ENCODE assay signal across 16 cellular contexts in the genomic region with DNA sequence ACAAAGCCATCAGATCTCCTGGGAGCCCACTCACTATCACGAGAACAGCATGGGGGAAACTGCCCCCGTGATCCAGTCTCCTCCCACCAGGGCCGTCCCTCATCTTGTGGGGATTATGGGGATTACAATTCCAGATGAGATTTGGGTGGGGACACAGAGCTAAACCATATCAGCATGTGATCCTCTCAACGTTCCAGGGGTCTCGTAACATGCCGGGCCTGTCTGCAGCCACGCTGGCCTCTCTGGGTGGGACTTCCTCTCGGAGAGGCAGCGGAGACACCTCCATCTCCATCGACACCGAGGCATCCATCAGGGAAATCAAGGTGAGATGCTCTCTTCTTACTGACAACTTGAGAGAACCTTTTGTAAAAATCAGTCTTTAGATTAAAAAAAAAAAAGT. TPM values are rescaled to one million over a fixed set of nuclear protein-coding genes. Genes with fewer than 3 reads are reported as not detected.
DNase-seq lines count a peak whose midpoint lies in the region; ATAC-seq and TF ChIP-seq lines count a peak whose summit lies in the region.
"Had no signal": no experiment of that assay in that cellular context is flagged by ENCODE, and none has a peak within 500 bp of the region (broad histone marks: within the 10 kb centered on the region; RNA-seq: fewer than 3 reads in every experiment).

No MANE protein-coding gene starts in this region.

- H3K27me3 ChIP-seq in WERI-Rb-1 (ENCODE audit: insufficient read depth, low read depth, severe bottlenecking) = no peaks in the 10 kb centered on the region

- intact Hi-C loops in natural killer cell (cut with micrococcal nuclease) = no loop called here
- intact Hi-C loops in left colon (cut with DNase I, micrococcal nuclease) = loop anchor here (10.0 kb wide), 3 partner anchors 74 to 164 kb away; a partner anchor contains a TSS

- no peak overlapping the region for H3K4me3 ChIP-seq in WERI-Rb-1 (ENCODE audit: low read depth, low read length)
- H3K4me3 ChIP-seq: GM23248 had no signal

- H3K27me3 Mint-ChIP-seq in natural killer cell (ENCODE audit: low read depth in 2 of 2) (no peaks in the 10 kb centered on the region), memory B cell (no peaks in the 10 kb centered on the region)
- H3K27me3 Mint-ChIP-seq in natural killer cell treated with Interleukin-12 subunit alpha and Interleukin-12 subunit beta and Interleukin-15 and Interleukin-18, amount 100 ng/mL, for 72 hours = no peaks in the 10 kb centered on the region
- H3K27me3 Mint-ChIP-seq in stimulated activated naive B cell treated with anti-CD40 and anti-IgM and Interleukin-4, amounts not matched to agents 10 μg/mL and 1 μg/mL and 100 μg/mL, for 72 hours = no peaks in the 10 kb centered on the region
- no peaks in the 10 kb centered on the region for H3K27me3 Mint-ChIP-seq in stimulated activated naive CD8-positive, alpha-beta T cell treated with anti-CD3 and anti-CD28 coated beads, Interleukin-15, amount 100 ng/mL, for 72 hours

- no peaks in the 10 kb centered on the region for H3K9me3 Mint-ChIP-seq in natural killer cell
- H3K9me3 Mint-ChIP-seq in natural killer cell treated with Interleukin-12 subunit alpha and Interleukin-12 subunit beta and Interleukin-15 and Interleukin-18, amount 100 ng/mL, for 72 hours = no peaks in the 10 kb centered on the region
- H3K9me3 Mint-ChIP-seq in memory B cell = no peaks in the 10 kb centered on the region
- H3K9me3 Mint-ChIP-seq in stimulated activated naive B cell treated with anti-CD40 and anti-IgM and Interleukin-4, amounts not matched to agents 10 μg/mL and 1 μg/mL and 100 μg/mL, for 72 hours = peaks cover 0 to 2% of the 10 kb centered on the region in 2 donors
- no peaks in the 10 kb centered on the region for H3K9me3 Mint-ChIP-seq in stimulated activated naive CD8-positive, alpha-beta T cell treated with anti-CD3 and anti-CD28 coated beads, Interleukin-15, amount 100 ng/mL, for 72 hours
- H3K9me3 Mint-ChIP-seq: CD8-positive, alpha-beta T cell; H9 had no signal

- no peak overlapping the region for H3K27ac ChIP-seq in WERI-Rb-1
- H3K27ac ChIP-seq: GM23248 had no signal

- peak overlapping the region; percentile 4 to 61 for H3K27ac Mint-ChIP-seq in natural killer cell
- peak overlapping the region in 1 of 2 donors; percentile 19 for H3K27ac Mint-ChIP-seq in natural killer cell treated with Interleukin-12 subunit alpha and Interleukin-12 subunit beta and Interleukin-15 and Interleukin-18, amount 100 ng/mL, for 72 hours
- peak overlapping the region; percentile 70 for H3K27ac Mint-ChIP-seq in memory B cell
- peak overlapping the region; percentile 67 for H3K27ac Mint-ChIP-seq in stimulated activated naive B cell treated with anti-CD40 and anti-IgM and Interleukin-4, amounts not matched to agents 10 μg/mL and 1 μg/mL and 100 μg/mL, for 72 hours
- H3K27ac Mint-ChIP-seq in stimulated activated naive CD8-positive, alpha-beta T cell treated with anti-CD3 and anti-CD28 coated beads, Interleukin-15, amount 100 ng/mL, for 72 hours = no peak overlapping the region
- H3K27ac Mint-ChIP-seq: CD8-positive, alpha-beta T cell had no signal

- no peaks in the 10 kb centered on the region for H3K9me3 ChIP-seq in WERI-Rb-1 (ENCODE audit: severe bottlenecking)
- H3K9me3 ChIP-seq: Caco-2 had no signal

- no peaks in the 10 kb centered on the region; the same call in 1 of the 2 replicates for H3K36me3 ChIP-seq in WERI-Rb-1

- no peak for ATAC-seq in natural killer cell
- no peak for ATAC-seq in natural killer cell treated with Interleukin-12 subunit alpha and Interleukin-12 subunit beta and Interleukin-15 and Interleukin-18, amount 100 ng/mL, for 72 hours
- ATAC-seq in memory B cell (ENCODE audit: low read depth) = no peak
- no peak for ATAC-seq in stimulated activated naive B cell treated with anti-CD40 and anti-IgM and Interleukin-4, amounts not matched to agents 10 μg/mL and 1 μg/mL and 100 μg/mL, for 72 hours (replicated peaks)
- no peak for ATAC-seq in stimulated activated naive CD8-positive, alpha-beta T cell treated with anti-CD3 and anti-CD28 coated beads, Interleukin-15, amount 100 ng/mL, for 72 hours
- ATAC-seq in left colon = no peak
- ATAC-seq: CD8-positive, alpha-beta T cell; HCT116 had no signal

- H3K36me3 Mint-ChIP-seq in natural killer cell (peaks cover 37% of the 10 kb centered on the region), memory B cell (peaks cover 33% of the 10 kb centered on the region)
- H3K36me3 Mint-ChIP-seq in natural killer cell treated with Interleukin-12 subunit alpha and Interleukin-12 subunit beta and Interleukin-15 and Interleukin-18, amount 100 ng/mL, for 72 hours = peaks cover 33% of the 10 kb centered on the region
- H3K36me3 Mint-ChIP-seq in stimulated activated naive B cell treated with anti-CD40 and anti-IgM and Interleukin-4, amounts not matched to agents 10 μg/mL and 1 μg/mL and 100 μg/mL, for 72 hours = peaks cover 67 to 79% of the 10 kb centered on the region in 2 donors

- H3K4me1 Mint-ChIP-seq in natural killer cell = peaks cover 24 to 26% of the 10 kb centered on the region in 2 donors
- peaks cover 24 to 34% of the 10 kb centered on the region in 2 donors for H3K4me1 Mint-ChIP-seq in natural killer cell treated with Interleukin-12 subunit alpha and Interleukin-12 subunit beta and Interleukin-15 and Interleukin-18, amount 100 ng/mL, for 72 hours (ENCODE audit: low read depth in 2 of 2)
- H3K4me1 Mint-ChIP-seq in memory B cell = peaks cover 5% of the 10 kb centered on the region
- peaks cover 29 to 61% of the 10 kb centered on the region in 2 donors for H3K4me1 Mint-ChIP-seq in stimulated activated naive B cell treated with anti-CD40 and anti-IgM and Interleukin-4, amounts not matched to agents 10 μg/mL and 1 μg/mL and 100 μg/mL, for 72 hours
- H3K4me1 Mint-ChIP-seq in stimulated activated naive CD8-positive, alpha-beta T cell treated with anti-CD3 and anti-CD28 coated beads, Interleukin-15, amount 100 ng/mL, for 72 hours = peaks cover 44% of the 10 kb centered on the region

- no peak overlapping the region for H3K4me3 Mint-ChIP-seq in natural killer cell
- H3K4me3 Mint-ChIP-seq in natural killer cell treated with Interleukin-12 subunit alpha and Interleukin-12 subunit beta and Interleukin-15 and Interleukin-18, amount 100 ng/mL, for 72 hours = no peak overlapping the region
- H3K4me3 Mint-ChIP-seq in memory B cell = no peak overlapping the region
- no peak overlapping the region for H3K4me3 Mint-ChIP-seq in stimulated activated naive B cell treated with anti-CD40 and anti-IgM and Interleukin-4, amounts not matched to agents 10 μg/mL and 1 μg/mL and 100 μg/mL, for 72 hours
- no peak overlapping the region for H3K4me3 Mint-ChIP-seq in stimulated activated naive CD8-positive, alpha-beta T cell treated with anti-CD3 and anti-CD28 coated beads, Interleukin-15, amount 100 ng/mL, for 72 hours
- H3K4me3 Mint-ChIP-seq: CD8-positive, alpha-beta T cell; H9 had no signal

- DNase-seq in natural killer cell = no peak
- DNase-seq in natural killer cell treated with Interleukin-12 subunit alpha and Interleukin-12 subunit beta and Interleukin-15 and Interleukin-18, amount 100 ng/mL, for 72 hours (ENCODE audit: low spot score) = no peak
- peak; percentile 25 for DNase-seq in WERI-Rb-1
- no peak for DNase-seq in memory B cell (ENCODE audit: low spot score in 2 of 2)
- DNase-seq in stimulated activated naive B cell treated with anti-CD40 and anti-IgM and Interleukin-4, amounts not matched to agents 10 μg/mL and 1 μg/mL and 100 μg/mL, for 72 hours = no peak
- no peak for DNase-seq in stimulated activated CD4-positive, alpha-beta T cell treated with anti-CD3 and anti-CD28 coated beads, Interleukin-2, amount 100 ng/mL, for 24 hours
- no peak for DNase-seq in stimulated activated naive CD8-positive, alpha-beta T cell treated with anti-CD3 and anti-CD28 coated beads, Interleukin-15, amount 100 ng/mL, for 72 hours
- DNase-seq in left colon = no peak
- DNase-seq: C1 segment of cervical spinal cord; Caco-2; CD8-positive, alpha-beta T cell; DMS153; DND-41; GM23248; H9 had no signal

- TF ChIP-seq CTCF in natural killer cell (IDR thresholded peaks at IDR 0.05) (no peak), WERI-Rb-1 (IDR thresholded peaks at IDR 0.05; ENCODE audit: low read depth, low read length) (no peak)

RNA-seq across cellular contexts. Expression of a gene that starts 49.6 kb away (rescaled TPM):
- 1 to 10 TPM; 1.8 to 5.0 (median 2.9) TPM for total RNA-seq in natural killer cell
- total RNA-seq in natural killer cell treated with Interleukin-12 subunit alpha and Interleukin-12 subunit beta and Interleukin-15 and Interleukin-18, amount 100 ng/mL, for 72 hours = 1 to 10 TPM in 1 of 2 donors, under 1 TPM in 1; 0.45 to 3.2 TPM
- under 1 TPM; 0.34 to 0.52 TPM for total RNA-seq in left colon

Comparison
In these comparisons a context has a peak if more than half of its experiments do, and no peak if none do; other contexts are left out.
1. H3K27ac Mint-ChIP-seq: peak in natural killer cell (2 of 2), memory B cell (single experiment) and stimulated activated naive B cell treated with anti-CD40 and anti-IgM and Interleukin-4, amounts not matched to agents 10 μg/mL and 1 μg/mL and 100 μg/mL, for 72 hours (single experiment); none in stimulated activated naive CD8-positive, alpha-beta T cell treated with anti-CD3 and anti-CD28 coated beads, Interleukin-15, amount 100 ng/mL, for 72 hours (0 of 2).